Comparison of ENCODE assay signal across 19 cellular contexts in the genomic region with DNA sequence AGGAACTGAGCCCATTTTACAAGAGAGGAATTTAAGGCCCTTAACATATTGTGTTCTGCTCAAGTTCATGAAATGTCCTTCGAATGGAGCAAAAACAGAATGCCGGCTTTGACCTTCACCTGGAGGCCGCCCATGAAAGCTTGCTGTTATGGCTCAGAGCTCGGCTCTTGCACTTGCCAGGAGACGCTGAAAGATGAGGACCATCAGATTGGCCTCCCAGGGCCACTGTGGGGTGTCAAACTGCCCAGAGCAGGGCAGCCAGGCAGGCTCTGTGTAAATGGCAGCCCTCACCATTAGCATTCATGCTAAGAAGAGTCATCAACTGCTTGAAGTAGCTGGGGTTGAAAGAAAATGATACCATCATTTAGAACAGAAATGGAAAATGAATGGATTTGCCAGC. TPM values are rescaled to one million over a fixed set of nuclear protein-coding genes. Genes with fewer than 3 reads are reported as not detected.
A peak's percentile ranks its signal among the peaks of the same experiment; 100 is the strongest.
DNase-seq lines count a peak whose midpoint lies in the region; ATAC-seq lines count a peak whose summit lies in the region.
"Had no signal": no experiment of that assay in that cellular context is flagged by ENCODE, and none has a peak within 500 bp of the region (broad histone marks: within the 10 kb centered on the region; RNA-seq: fewer than 3 reads in every experiment).

No MANE protein-coding gene starts in this region.

- H3K9me3 Mint-ChIP-seq in activated CD4-positive, alpha-beta memory T cell treated with anti-CD3 and anti-CD28 coated beads for 36 hours = peaks cover 6% of the 10 kb centered on the region
- H3K9me3 Mint-ChIP-seq in activated CD4-positive, alpha-beta memory T cell treated with anti-CD3 and anti-CD28 coated beads, Interleukin-2, amount 10 ng/mL, durations not matched to agents 7 days and 5 days = peaks cover 16% of the 10 kb centered on the region
- no peaks in the 10 kb centered on the region for H3K9me3 Mint-ChIP-seq in immature natural killer cell
- H3K9me3 Mint-ChIP-seq in stimulated activated naive B cell treated with anti-CD40 and anti-IgM and Interleukin-4, amounts not matched to agents 10 μg/mL and 1 μg/mL and 100 μg/mL, for 72 hours = peaks cover 0 to 3% of the 10 kb centered on the region in 2 donors

- peaks cover 88% of the 10 kb centered on the region for H3K36me3 Mint-ChIP-seq in activated CD4-positive, alpha-beta memory T cell treated with anti-CD3 and anti-CD28 coated beads for 36 hours
- H3K36me3 Mint-ChIP-seq in activated CD4-positive, alpha-beta memory T cell treated with anti-CD3 and anti-CD28 coated beads, Interleukin-2, amount 10 ng/mL, durations not matched to agents 7 days and 5 days (ENCODE audit: low read depth) = peaks cover 89% of the 10 kb centered on the region
- H3K36me3 Mint-ChIP-seq in immature natural killer cell = peaks cover 24 to 67% (median 38%) of the 10 kb centered on the region in 3 donors
- H3K36me3 Mint-ChIP-seq in stimulated activated naive B cell treated with anti-CD40 and anti-IgM and Interleukin-4, amounts not matched to agents 10 μg/mL and 1 μg/mL and 100 μg/mL, for 72 hours = peaks cover 87 to 91% of the 10 kb centered on the region in 2 donors

- H3K4me1 Mint-ChIP-seq in activated CD4-positive, alpha-beta memory T cell treated with anti-CD3 and anti-CD28 coated beads for 36 hours (ENCODE audit: low read depth) = peaks cover 24% of the 10 kb centered on the region
- H3K4me1 Mint-ChIP-seq in activated CD4-positive, alpha-beta memory T cell treated with anti-CD3 and anti-CD28 coated beads, Interleukin-2, amount 10 ng/mL, durations not matched to agents 7 days and 5 days = peaks cover 15% of the 10 kb centered on the region
- peaks cover 48 to 50% of the 10 kb centered on the region in 2 donors for H3K4me1 Mint-ChIP-seq in immature natural killer cell
- peaks cover 50 to 79% of the 10 kb centered on the region in 2 donors for H3K4me1 Mint-ChIP-seq in stimulated activated naive B cell treated with anti-CD40 and anti-IgM and Interleukin-4, amounts not matched to agents 10 μg/mL and 1 μg/mL and 100 μg/mL, for 72 hours

- no peak for ATAC-seq in stimulated activated naive B cell treated with anti-CD40 and anti-IgM and Interleukin-4, amounts not matched to agents 10 μg/mL and 1 μg/mL and 100 μg/mL, for 72 hours (replicated peaks)

- H3K4me3 Mint-ChIP-seq in activated CD4-positive, alpha-beta memory T cell treated with anti-CD3 and anti-CD28 coated beads for 36 hours = no peak overlapping the region
- H3K4me3 Mint-ChIP-seq in activated CD4-positive, alpha-beta memory T cell treated with anti-CD3 and anti-CD28 coated beads, Interleukin-2, amount 10 ng/mL, durations not matched to agents 7 days and 5 days = no peak overlapping the region
- no peak overlapping the region for H3K4me3 Mint-ChIP-seq in immature natural killer cell
- no peak overlapping the region for H3K4me3 Mint-ChIP-seq in stimulated activated naive B cell treated with anti-CD40 and anti-IgM and Interleukin-4, amounts not matched to agents 10 μg/mL and 1 μg/mL and 100 μg/mL, for 72 hours
- H3K4me3 Mint-ChIP-seq: T-helper 1 cell treated with Interleukin-12 subunit alpha and Interleukin-12 subunit beta and Interleukin-4 antibody, amounts not matched to agents 30 μg/mL and 1 μg/mL, for 36 hours had no signal

- CTCF ChIA-PET in activated CD4-positive, alpha-beta memory T cell treated with anti-CD3 and anti-CD28 coated beads for 36 hours (lab: Charles Lee) = interaction anchor here (0.6 kb wide), 1 partner anchor 259 kb away, joined by 3 read pairs; no protein-coding TSS in a partner anchor
- CTCF ChIA-PET in activated CD4-positive, alpha-beta memory T cell treated with anti-CD3 and anti-CD28 coated beads, Interleukin-2, amount 10 ng/mL, durations not matched to agents 7 days and 5 days (lab: Charles Lee) = interaction anchor here (0.6 kb wide), 1 partner anchor 152 kb away, joined by 3 read pairs; no protein-coding TSS in a partner anchor

- H3K27me3 Mint-ChIP-seq in activated CD4-positive, alpha-beta memory T cell treated with anti-CD3 and anti-CD28 coated beads for 36 hours = no peaks in the 10 kb centered on the region
- no peaks in the 10 kb centered on the region for H3K27me3 Mint-ChIP-seq in activated CD4-positive, alpha-beta memory T cell treated with anti-CD3 and anti-CD28 coated beads, Interleukin-2, amount 10 ng/mL, durations not matched to agents 7 days and 5 days
- H3K27me3 Mint-ChIP-seq in immature natural killer cell (ENCODE audit: low read depth in 3 of 3) = peaks cover under 1 to 6% (median 2%) of the 10 kb centered on the region in 3 donors
- H3K27me3 Mint-ChIP-seq in stimulated activated naive B cell treated with anti-CD40 and anti-IgM and Interleukin-4, amounts not matched to agents 10 μg/mL and 1 μg/mL and 100 μg/mL, for 72 hours = no peaks in the 10 kb centered on the region

- intact Hi-C loops in activated CD4-positive, alpha-beta memory T cell treated with anti-CD3 and anti-CD28 coated beads for 36 hours (cut with micrococcal nuclease) = no loop called here

- POLR2A ChIA-PET in activated CD4-positive, alpha-beta memory T cell treated with anti-CD3 and anti-CD28 coated beads for 36 hours (lab: Charles Lee) = interaction anchor here (1.0 to 1.2 kb wide), 2 partner anchors 8 to 14 kb away, joined by 3 to 6 read pairs; no protein-coding TSS in a partner anchor
- POLR2A ChIA-PET in activated CD4-positive, alpha-beta memory T cell treated with anti-CD3 and anti-CD28 coated beads, Interleukin-2, amount 10 ng/mL, durations not matched to agents 7 days and 5 days (lab: Charles Lee) = interaction anchor here (0.8 kb wide), 1 partner anchor 33 kb away, joined by 3 read pairs; no protein-coding TSS in a partner anchor

- no peak for DNase-seq in activated CD4-positive, alpha-beta memory T cell treated with anti-CD3 and anti-CD28 coated beads for 36 hours
- DNase-seq in activated CD4-positive, alpha-beta memory T cell treated with anti-CD3 and anti-CD28 coated beads, Interleukin-2, amount 10 ng/mL, durations not matched to agents 7 days and 5 days = no peak
- DNase-seq in activated CD8-positive, alpha-beta memory T cell treated with anti-CD3 and anti-CD28 coated beads, Interleukin-2, amount 50 U/mL, for 4 hours = peak; percentile 14
- DNase-seq in immature natural killer cell (no peak), inferior parietal cortex (ENCODE audit: extremely low spot score) (no peak), NCI-H2196 (lab: John Stamatoyannopoulos, UW; ENCODE audit: unreplicated experiment) (no peak), H4 (ENCODE audit: low spot score) (no peak)
- DNase-seq in stimulated activated naive B cell treated with anti-CD40 and anti-IgM and Interleukin-4, amounts not matched to agents 10 μg/mL and 1 μg/mL and 100 μg/mL, for 72 hours = no peak
- DNase-seq: activated naive CD4-positive, alpha-beta T cell treated with Interleukin-2 at 50 U/mL for 16 hours; central memory CD4-positive, alpha-beta T cell; DMS79; HCEC 1CT; IMR-90; NCI-H1092; NCI-H1930; NCI-H69; Peyer's patch; stimulated activated CD4-positive, alpha-beta T cell treated with anti-CD3 and anti-CD28 coated beads, Interleukin-1b, Interleukin-23, amount 100 ng/mL, for 48 hours had no signal

- H3K27ac Mint-ChIP-seq in activated CD4-positive, alpha-beta memory T cell treated with anti-CD3 and anti-CD28 coated beads for 36 hours = peak overlapping the region; percentile 46
- no peak overlapping the region for H3K27ac Mint-ChIP-seq in activated CD4-positive, alpha-beta memory T cell treated with anti-CD3 and anti-CD28 coated beads, Interleukin-2, amount 10 ng/mL, durations not matched to agents 7 days and 5 days
- H3K27ac Mint-ChIP-seq in immature natural killer cell = peak overlapping the region; percentile 40 to 83 (median 75)
- peak overlapping the region; percentile 85 for H3K27ac Mint-ChIP-seq in stimulated activated naive B cell treated with anti-CD40 and anti-IgM and Interleukin-4, amounts not matched to agents 10 μg/mL and 1 μg/mL and 100 μg/mL, for 72 hours
- H3K27ac Mint-ChIP-seq: T-helper 1 cell treated with Interleukin-12 subunit alpha and Interleukin-12 subunit beta and Interleukin-4 antibody, amounts not matched to agents 30 μg/mL and 1 μg/mL, for 36 hours had no signal

RNA-seq across cellular contexts. Expression of a gene that starts 39.3 kb away (rescaled TPM):
- 10 to 100 TPM; 55.0 to 55.9 TPM for total RNA-seq in activated CD4-positive, alpha-beta memory T cell treated with anti-CD3 and anti-CD28 coated beads for 36 hours
- 10 to 100 TPM; 29.2 to 29.5 TPM for total RNA-seq in activated CD4-positive, alpha-beta memory T cell treated with anti-CD3 and anti-CD28 coated beads, Interleukin-2, amount 10 ng/mL, durations not matched to agents 7 days and 5 days
- 10 to 100 TPM; 27.5 to 59.7 (median 49.6) TPM for polyA plus RNA-seq in immature natural killer cell
- total RNA-seq in H4 (2014; rRNA removed; shearing (Covaris generic)) = 1.0 and 2.2 TPM in 2 replicates
